ENCODE assay signal across 8 cellular contexts in genomic region chr17:7883781-7884386, GRCh38. TPM values are rescaled to one million over a fixed set of nuclear protein-coding genes. Genes with fewer than 3 reads are reported as not detected.
A peak's percentile ranks its signal among the peaks of the same experiment; 100 is the strongest.
DNase-seq lines count a peak whose midpoint lies in the region; TF ChIP-seq lines count a peak whose summit lies in the region.

No MANE protein-coding gene starts in this region.

- no peaks in the 10 kb centered on the region for H3K27me3 ChIP-seq in suprapubic skin

- no peak for TF ChIP-seq POLR2A in suprapubic skin (IDR thresholded peaks at IDR 0.05)

- H3K4me3 ChIP-seq in suprapubic skin: peak overlapping the region; percentile 92

- peaks cover 15% of the 10 kb centered on the region for H3K36me3 ChIP-seq in suprapubic skin

- TF ChIP-seq EP300 in suprapubic skin (IDR thresholded peaks at IDR 0.05): no peak

- no peaks in the 10 kb centered on the region for H3K9me3 Mint-ChIP-seq in activated naive CD4-positive, alpha-beta T cell treated with anti-CD3 and anti-CD28 coated beads for 36 hours

- CTCF ChIA-PET in GM10248 (lab: Yijun Ruan, JAX): interaction anchor here (1.3 kb wide), 1 partner anchor 11 kb away, joined by 4 read pairs; no protein-coding TSS in a partner anchor
- CTCF ChIA-PET in activated naive CD4-positive, alpha-beta T cell treated with anti-CD3 and anti-CD28 coated beads for 36 hours (lab: Charles Lee): interaction anchor here (1.9 kb wide), 1 partner anchor 24 kb away, joined by 4 read pairs; no protein-coding TSS in a partner anchor

- H3K9me3 ChIP-seq in suprapubic skin: no peaks in the 10 kb centered on the region

- H3K4me1 Mint-ChIP-seq in activated naive CD4-positive, alpha-beta T cell treated with anti-CD3 and anti-CD28 coated beads for 36 hours (ENCODE audit: low read depth): no peaks in the 10 kb centered on the region

- intact Hi-C loops in activated naive CD4-positive, alpha-beta T cell treated with anti-CD3 and anti-CD28 coated beads for 36 hours (cut with micrococcal nuclease): no loop called here

- H3K4me3 Mint-ChIP-seq in activated naive CD4-positive, alpha-beta T cell treated with anti-CD3 and anti-CD28 coated beads for 36 hours: peak overlapping the region; percentile 72

- H3K27me3 Mint-ChIP-seq in activated naive CD4-positive, alpha-beta T cell treated with anti-CD3 and anti-CD28 coated beads for 36 hours (ENCODE audit: low read depth): no peaks in the 10 kb centered on the region

- H3K36me3 Mint-ChIP-seq in activated naive CD4-positive, alpha-beta T cell treated with anti-CD3 and anti-CD28 coated beads for 36 hours (ENCODE audit: low read depth): peaks cover 8% of the 10 kb centered on the region

- TF ChIP-seq CTCF in GM10248 (IDR thresholded peaks at IDR 0.05; ENCODE audit: control extremely low read depth, extremely low read depth, low read depth, missing control alignments) (no peak), suprapubic skin (IDR thresholded peaks at IDR 0.05) (no peak)

- POLR2A ChIA-PET in GM10248 (lab: Yijun Ruan, JAX): interaction anchor here (0.7 kb wide), 1 partner anchor 39 kb away, joined by 4 read pairs; no protein-coding TSS in a partner anchor

- no peak overlapping the region for H3K27ac Mint-ChIP-seq in activated naive CD4-positive, alpha-beta T cell treated with anti-CD3 and anti-CD28 coated beads for 36 hours

- peaks cover 58% of the 10 kb centered on the region for H3K4me1 ChIP-seq in suprapubic skin

- H3K27ac ChIP-seq in suprapubic skin: peak overlapping the region; percentile 91

- WGBS in suprapubic skin: 10% methylated on average over 3 of the region's 3 CpGs

- DNase-seq in GM10248 (ENCODE audit: extremely low spot score) (peak; percentile 55), NCI-H526 treated with DMSO at 0.1 percent for 48 hours (lab: John Stamatoyannopoulos, UW) (peak; percentile 7), islet precursor cell (peak; percentile 15), suprapubic skin (ENCODE audit: low spot score in 2 of 2) (no peak), cortex of kidney (lab: John Stamatoyannopoulos, UW) (no peak), RPMI8226 (no peak), mesenteric fat pad (ENCODE audit: low spot score) (no peak)
- peak; percentile 73 for DNase-seq in activated naive CD4-positive, alpha-beta T cell treated with anti-CD3 and anti-CD28 coated beads for 36 hours

RNA-seq across cellular contexts. Expression of gene CHD3, which starts 4.7 kb away (rescaled TPM):
- total RNA-seq in activated naive CD4-positive, alpha-beta T cell treated with anti-CD3 and anti-CD28 coated beads for 36 hours: 100 to 1,000 TPM; 180 to 185 TPM
- 10 to 100 TPM; 42.1 to 76.0 (median 67.7) TPM for total RNA-seq in suprapubic skin
- 40.9 TPM for total RNA-seq in mesenteric fat pad

RNA-seq across cellular contexts. Expression of gene CYB5D1, which starts 26.1 kb away (rescaled TPM):
- 1 to 10 TPM; 6.1 to 6.5 TPM for total RNA-seq in activated naive CD4-positive, alpha-beta T cell treated with anti-CD3 and anti-CD28 coated beads for 36 hours
- 10 to 100 TPM in 1 of 4 donors, 1 to 10 TPM in 3; 7.1 to 10.8 (median 9.8) TPM for total RNA-seq in suprapubic skin
- 16.7 TPM for total RNA-seq in mesenteric fat pad

RNA-seq across cellular contexts. Expression of gene NAA38, which starts 26.5 kb away (rescaled TPM):
- 10 to 100 TPM; 75.0 to 75.3 TPM for total RNA-seq in activated naive CD4-positive, alpha-beta T cell treated with anti-CD3 and anti-CD28 coated beads for 36 hours
- 10 to 100 TPM; 46.2 to 90.6 (median 47.6) TPM for total RNA-seq in suprapubic skin
- total RNA-seq in mesenteric fat pad: 68.3 TPM

RNA-seq across cellular contexts. Expression of gene TMEM88, which starts 29.0 kb away (rescaled TPM):
- total RNA-seq in activated naive CD4-positive, alpha-beta T cell treated with anti-CD3 and anti-CD28 coated beads for 36 hours: 1 to 10 TPM; 1.2 to 1.5 TPM
- total RNA-seq in suprapubic skin (1 to 10 TPM; 4.2 to 7.6 (median 5.1) TPM), mesenteric fat pad (34.2 TPM)

RNA-seq across cellular contexts. Expression of gene RNF227, which starts 32.2 kb away (rescaled TPM):
- total RNA-seq in activated naive CD4-positive, alpha-beta T cell treated with anti-CD3 and anti-CD28 coated beads for 36 hours: 1 to 10 TPM; 3.1 to 3.8 TPM
- 10 to 100 TPM; 51.1 to 66.3 (median 57.3) TPM for total RNA-seq in suprapubic skin
- 0.80 TPM for total RNA-seq in mesenteric fat pad

Comparison
In these comparisons a context has a peak if more than half of its experiments do, and no peak if none do; other contexts are left out.
1. DNase-seq: peak in GM10248 (single experiment), NCI-H526 treated with DMSO at 0.1 percent for 48 hours (single experiment), activated naive CD4-positive, alpha-beta T cell treated with anti-CD3 and anti-CD28 coated beads for 36 hours (single experiment) and islet precursor cell (single experiment); none in suprapubic skin (0 of 2), cortex of kidney (single experiment), RPMI8226 (single experiment) and mesenteric fat pad (single experiment).